ENCODE assay signal across 12 cellular contexts in the genomic region with DNA sequence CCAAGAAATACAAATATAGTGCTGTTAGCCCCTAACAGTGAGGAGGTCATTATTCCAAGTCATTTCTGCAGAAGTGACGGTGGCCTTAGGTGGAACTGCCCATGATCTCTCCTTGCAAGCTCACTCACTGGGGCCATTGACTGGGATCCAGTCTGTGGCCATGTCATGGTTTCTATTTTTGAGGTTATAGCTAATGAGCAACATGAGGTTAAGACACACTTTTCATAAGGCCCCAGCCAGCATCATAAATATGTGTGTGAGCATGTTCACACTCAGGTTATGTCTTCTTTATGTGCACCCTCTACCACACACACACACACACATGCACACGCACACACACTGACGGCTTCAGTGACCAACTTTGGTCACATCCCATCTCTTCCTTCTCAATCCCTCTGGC. TPM values are rescaled to one million over a fixed set of nuclear protein-coding genes. Genes with fewer than 3 reads are reported as not detected.
DNase-seq lines count a peak whose midpoint lies in the region; ATAC-seq and TF ChIP-seq lines count a peak whose summit lies in the region.
"Had no signal": no experiment of that assay in that cellular context is flagged by ENCODE, and none has a peak within 500 bp of the region (broad histone marks: within the 10 kb centered on the region; RNA-seq: fewer than 3 reads in every experiment).

No MANE protein-coding gene starts in this region.

- H3K4me1 ChIP-seq in foreskin keratinocyte = no peaks in the 10 kb centered on the region
- H3K4me1 ChIP-seq in upper lobe of right lung = no peaks in the 10 kb centered on the region

- no peaks in the 10 kb centered on the region for H3K9me3 ChIP-seq in upper lobe of right lung

- H3K4me3 Mint-ChIP-seq in activated naive CD4-positive, alpha-beta T cell treated with anti-CD3 and anti-CD28 coated beads, Interleukin-2, amount 50 U/mL, for 24 hours = peak overlapping the region; percentile 87
- H3K4me3 Mint-ChIP-seq in IgD-negative memory B cell = peak overlapping the region; percentile 92 to 99 (median 95)
- H3K4me3 Mint-ChIP-seq in activated naive CD8-positive, alpha-beta T cell = peak overlapping the region; percentile 74

- no peaks in the 10 kb centered on the region for H3K27me3 ChIP-seq in foreskin keratinocyte
- no peaks in the 10 kb centered on the region for H3K27me3 ChIP-seq in upper lobe of right lung

- H3K27me3 Mint-ChIP-seq in activated naive CD4-positive, alpha-beta T cell treated with anti-CD3 and anti-CD28 coated beads, Interleukin-2, amount 50 U/mL, for 24 hours = no peaks in the 10 kb centered on the region
- no peaks in the 10 kb centered on the region for H3K27me3 Mint-ChIP-seq in IgD-negative memory B cell
- H3K27me3 Mint-ChIP-seq in activated naive CD8-positive, alpha-beta T cell = no peaks in the 10 kb centered on the region

- no peak for ATAC-seq in foreskin keratinocyte
- ATAC-seq in upper lobe of right lung = no peak

- H3K36me3 Mint-ChIP-seq in activated naive CD4-positive, alpha-beta T cell treated with anti-CD3 and anti-CD28 coated beads, Interleukin-2, amount 50 U/mL, for 24 hours = no peaks in the 10 kb centered on the region
- peaks cover 5% of the 10 kb centered on the region for H3K36me3 Mint-ChIP-seq in IgD-negative memory B cell
- no peaks in the 10 kb centered on the region for H3K36me3 Mint-ChIP-seq in activated naive CD8-positive, alpha-beta T cell

- H3K4me3 ChIP-seq in upper lobe of right lung = no peak overlapping the region

- peak overlapping the region; percentile 89 for H3K27ac Mint-ChIP-seq in activated naive CD4-positive, alpha-beta T cell treated with anti-CD3 and anti-CD28 coated beads, Interleukin-2, amount 50 U/mL, for 24 hours
- peak overlapping the region; percentile 53 to 97 (median 71) for H3K27ac Mint-ChIP-seq in IgD-negative memory B cell
- H3K27ac Mint-ChIP-seq in activated naive CD8-positive, alpha-beta T cell = peak overlapping the region; percentile 84

- no peak overlapping the region for H3K27ac ChIP-seq in foreskin keratinocyte
- no peak overlapping the region for H3K27ac ChIP-seq in upper lobe of right lung

- TF ChIP-seq CTCF in foreskin keratinocyte (conservative IDR thresholded peaks at IDR 0.05) = no peak
- TF ChIP-seq CTCF in upper lobe of right lung (IDR thresholded peaks at IDR 0.05) = no peak

- no peaks in the 10 kb centered on the region for H3K36me3 ChIP-seq in upper lobe of right lung

- peaks cover 78% of the 10 kb centered on the region for H3K4me1 Mint-ChIP-seq in activated naive CD4-positive, alpha-beta T cell treated with anti-CD3 and anti-CD28 coated beads, Interleukin-2, amount 50 U/mL, for 24 hours
- peaks cover 28 to 60% (median 46%) of the 10 kb centered on the region in 3 donors for H3K4me1 Mint-ChIP-seq in IgD-negative memory B cell
- peaks cover 59% of the 10 kb centered on the region for H3K4me1 Mint-ChIP-seq in activated naive CD8-positive, alpha-beta T cell (ENCODE audit: low read depth)

- intact Hi-C loops in upper lobe of right lung (cut with DNase I) = no loop called here

- peaks cover 5% of the 10 kb centered on the region for H3K9me3 Mint-ChIP-seq in activated naive CD4-positive, alpha-beta T cell treated with anti-CD3 and anti-CD28 coated beads, Interleukin-2, amount 50 U/mL, for 24 hours
- H3K9me3 Mint-ChIP-seq in IgD-negative memory B cell = no peaks in the 10 kb centered on the region
- no peaks in the 10 kb centered on the region for H3K9me3 Mint-ChIP-seq in activated naive CD8-positive, alpha-beta T cell (ENCODE audit: low read depth)

- no peak for DNase-seq in activated naive CD4-positive, alpha-beta T cell treated with Interleukin-2 at 50 U/mL for 16 hours
- no peak for DNase-seq in mesenteric fat pad (ENCODE audit: low spot score)
- DNase-seq in foreskin keratinocyte = no peak
- DNase-seq in kidney glomerular epithelial cell (lab: John Stamatoyannopoulos, UW) = no peak
- no peak for DNase-seq in upper lobe of right lung
- DNase-seq: anterior cingulate cortex, left cardiac atrium, NCI-H1048, Right ventricle myocardium superior had no signal

RNA-seq across cellular contexts. Expression of a gene that starts 0.5 kb away (rescaled TPM):
- polyA plus RNA-seq in IgD-negative memory B cell (85.9 TPM), foreskin keratinocyte (not detected in 2 replicates)
- total RNA-seq in mesenteric fat pad (4.5 TPM), foreskin keratinocyte (not detected in 2 replicates), upper lobe of right lung (44.6 TPM)
